Comparison of ENCODE assay signal across 11 cellular contexts in the genomic region with DNA sequence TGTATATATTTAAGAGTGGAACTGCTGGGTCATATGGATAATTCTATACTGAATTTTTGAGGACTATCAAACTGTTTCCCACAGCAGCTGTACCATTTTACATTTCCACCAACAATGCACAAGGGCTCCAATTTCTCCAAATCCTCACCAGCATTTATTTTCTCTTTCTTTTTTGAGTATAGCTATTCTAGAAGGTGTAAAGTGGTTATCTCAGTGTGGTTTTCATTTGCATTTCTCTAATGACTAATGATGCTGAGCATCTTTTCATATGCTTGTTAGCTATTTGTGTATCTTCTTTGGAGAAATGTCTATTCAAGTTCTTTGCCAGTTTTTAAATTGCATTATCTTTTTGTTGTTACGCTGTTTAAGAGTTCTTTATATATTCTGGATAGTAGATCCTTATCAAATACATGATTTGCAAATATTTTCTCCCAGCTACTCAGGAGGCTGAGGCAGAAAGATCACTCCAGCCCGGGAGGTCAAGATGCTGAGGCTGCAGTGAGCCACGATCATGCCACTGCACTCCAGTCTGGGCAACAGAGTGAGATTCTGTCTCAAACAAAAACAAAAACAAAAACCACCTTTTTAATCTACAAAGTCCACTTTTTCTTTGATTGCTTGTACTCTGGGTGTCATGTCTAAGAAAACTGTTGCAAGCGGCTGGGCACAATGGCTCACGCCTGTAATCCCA. TPM values are rescaled to one million over a fixed set of nuclear protein-coding genes. Genes with fewer than 3 reads are reported as not detected.
DNase-seq lines count a peak whose midpoint lies in the region; ATAC-seq lines count a peak whose summit lies in the region.
"Had no signal": no experiment of that assay in that cellular context is flagged by ENCODE, and none has a peak within 500 bp of the region (broad histone marks: within the 10 kb centered on the region; RNA-seq: fewer than 3 reads in every experiment).

No MANE protein-coding gene starts in this region.

- no peaks in the 10 kb centered on the region for H3K9me3 Mint-ChIP-seq in activated naive CD8-positive, alpha-beta T cell (ENCODE audit: low read depth)
- no peaks in the 10 kb centered on the region for H3K9me3 Mint-ChIP-seq in T-cell

- ATAC-seq in GM18907 (IDR thresholded peaks at IDR 0.05; ENCODE audit: unreplicated experiment) (peak; percentile 90), GM21526 (IDR thresholded peaks at IDR 0.05; ENCODE audit: low FRiP score, unreplicated experiment) (peak; percentile 75), HG03097 (IDR thresholded peaks at IDR 0.05; ENCODE audit: low FRiP score, unreplicated experiment) (peak; percentile 81), T-cell (replicated peaks in 1 of 4) (no peak), left ventricle myocardium superior (no peak)

- intact Hi-C loops in left ventricle myocardium superior (cut with micrococcal nuclease), result no loop called here

- H3K4me1 Mint-ChIP-seq in activated naive CD8-positive, alpha-beta T cell (ENCODE audit: low read depth), result peaks cover 52% of the 10 kb centered on the region
- H3K4me1 Mint-ChIP-seq in T-cell, result peaks cover 48 to 58% (median 53%) of the 10 kb centered on the region in 3 donors

- POLR2A ChIA-PET in T-cell (lab: Charles Lee), result no interaction called here

- DNase-seq in T-cell, result no peak
- no peak for DNase-seq in NCI-H1694 (lab: John Stamatoyannopoulos, UW)
- no peak for DNase-seq in DMS79 treated with DMSO at 0.1 percent for 48 hours (lab: John Stamatoyannopoulos, UW)
- DNase-seq in left ventricle myocardium superior, result no peak
- DNase-seq: DMS 273 treated with DMSO at 0.1 percent for 48 hours, kidney, NCI-H446 had no signal

- H3K36me3 Mint-ChIP-seq in activated naive CD8-positive, alpha-beta T cell, result peaks cover 16% of the 10 kb centered on the region
- peaks cover 43% of the 10 kb centered on the region for H3K36me3 Mint-ChIP-seq in T-cell

- H3K4me3 Mint-ChIP-seq in activated naive CD8-positive, alpha-beta T cell, result no peak overlapping the region
- no peak overlapping the region for H3K4me3 Mint-ChIP-seq in T-cell

- CTCF ChIA-PET in T-cell (lab: Charles Lee), result interaction anchor here (1.4 to 1.5 kb wide), 2 partner anchors 18 to 276 kb away, joined by 4 read pairs; no protein-coding TSS in a partner anchor

- peak overlapping the region; percentile 38 for H3K27ac Mint-ChIP-seq in activated naive CD8-positive, alpha-beta T cell
- H3K27ac Mint-ChIP-seq in T-cell, result peak overlapping the region in 1 of 2 donors; percentile 58

- no peaks in the 10 kb centered on the region for H3K27me3 Mint-ChIP-seq in activated naive CD8-positive, alpha-beta T cell
- H3K27me3 Mint-ChIP-seq in T-cell, result no peaks in the 10 kb centered on the region

RNA-seq across cellular contexts. Expression of gene GTF2A1, which starts 32.8 kb away (rescaled TPM):
- total RNA-seq in T-cell (10 to 100 TPM; 21.2 to 34.1 (median 29.3) TPM), left ventricle myocardium superior (18.9 TPM)

Comparison
In these comparisons a context has a peak if more than half of its experiments do, and no peak if none do; other contexts are left out.
1. ATAC-seq: peak in GM18907 (single experiment), GM21526 (single experiment) and HG03097 (single experiment); none in T-cell (0 of 4) and left ventricle myocardium superior (single experiment).